ENCODE assay signal across 14 cellular contexts in genomic region chrX:69109706-69110635, GRCh38. TPM values are rescaled to one million over a fixed set of nuclear protein-coding genes. Genes with fewer than 3 reads are reported as not detected.
DNase-seq lines count a peak whose midpoint lies in the region; ATAC-seq and TF ChIP-seq lines count a peak whose summit lies in the region.
"Had no signal": no experiment of that assay in that cellular context is flagged by ENCODE, and none has a peak within 500 bp of the region (broad histone marks: within the 10 kb centered on the region; RNA-seq: fewer than 3 reads in every experiment).

No MANE protein-coding gene starts in this region.

- peak overlapping the region; percentile 58 for H3K27ac ChIP-seq in psoas muscle
- H3K27ac ChIP-seq: stomach had no signal

- peaks cover 0 to 29% (median 0%) of the 10 kb centered on the region in 3 donors for H3K27me3 ChIP-seq in psoas muscle (ENCODE audit: insufficient read depth in 3 of 3, low read length in 2 of 3)

- peaks cover 5% of the 10 kb centered on the region for H3K4me1 ChIP-seq in psoas muscle
- H3K4me1 ChIP-seq: stomach had no signal

- DNase-seq in GM04503 (ENCODE audit: low read depth), result peak; percentile 27
- peak; percentile 97 for DNase-seq in RPMI7951 (ENCODE audit: low read depth)
- DNase-seq in fibroblast of gingiva (ENCODE audit: low read depth), result peak; percentile 2
- DNase-seq in psoas muscle, result no peak
- no peak for DNase-seq in activated effector memory CD4-positive, alpha-beta T cell treated with anti-CD3 and anti-CD28 coated beads, Interleukin-2, amount 50 U/mL, for 16 hours
- DNase-seq in germinal center (ENCODE audit: low spot score), result no peak
- DNase-seq in ACHN, result no peak
- no peak for DNase-seq in activated CD4-positive, alpha-beta T cell treated with anti-CD3 and anti-CD28 coated beads for 48 hours
- DNase-seq: activated CD8-positive, alpha-beta T cell treated with anti-CD3 and anti-CD28 coated beads for 36 hours; effector CD8-positive, alpha-beta T cell; KBM-7; NCI-H510A treated with DMSO at 0.1 percent for 48 hours; stomach had no signal

- TF ChIP-seq CTCF in psoas muscle (IDR thresholded peaks at IDR 0.05), result no peak

- in situ Hi-C loops in ACHN (cut with HindIII; ENCODE audit: low pct_ligation_motif_present, low pct_unique_long_range_greater_than_20kb, low sequenced_read_pairs), result no loop called here

- H3K9me3 ChIP-seq in psoas muscle, result no peaks in the 10 kb centered on the region
- H3K9me3 ChIP-seq: stomach had no signal

- H3K36me3 ChIP-seq in psoas muscle (ENCODE audit: insufficient read depth in 1 of 2, low read depth in 1 of 2), result no peaks in the 10 kb centered on the region
- H3K36me3 ChIP-seq: stomach had no signal

- intact Hi-C loops in psoas muscle (cut with DNase I), result no loop called here

- no peak overlapping the region for H3K4me3 ChIP-seq in psoas muscle
- H3K4me3 ChIP-seq: stomach had no signal

- peak; percentile 57 to 97 (median 92) for ATAC-seq in psoas muscle
- ATAC-seq: activated CD8-positive, alpha-beta T cell treated with anti-CD3 and anti-CD28 coated beads for 36 hours; natural killer cell treated with Interleukin-12 subunit alpha and Interleukin-12 subunit beta and Interleukin-15 and Interleukin-18, amount 100 ng/mL, for 72 hours had no signal

- WGBS in psoas muscle, 3 donors, result 39 to 50% (median 39%) methylated on average over 5 to 8 of the region's 8 CpGs

RNA-seq across cellular contexts. Expression of gene PJA1, which starts 55.3 kb away (rescaled TPM):
- 42.5 and 49.2 TPM in 2 replicates for total RNA-seq in RPMI7951 (2014; rRNA removed; shearing (Covaris generic))
- total RNA-seq in psoas muscle, result 10 to 100 TPM in 1 of 4 donors, 1 to 10 TPM in 3; 3.5 to 13.4 (median 5.9) TPM
- 10 to 100 TPM in 1 of 3 donors, 1 to 10 TPM in 2; 4.1 to 11.6 (median 9.9) TPM for polyA plus RNA-seq in psoas muscle

Comparison
In these comparisons a context has a peak if more than half of its experiments do, and no peak if none do; other contexts are left out.
1. DNase-seq: peak in GM04503 (single experiment), RPMI7951 (single experiment) and fibroblast of gingiva (single experiment); none in psoas muscle (0 of 2), activated effector memory CD4-positive, alpha-beta T cell treated with anti-CD3 and anti-CD28 coated beads, Interleukin-2, amount 50 U/mL, for 16 hours (single experiment), germinal center (single experiment), ACHN (single experiment) and activated CD4-positive, alpha-beta T cell treated with anti-CD3 and anti-CD28 coated beads for 48 hours (single experiment).